8 cellular contexts compared by ENCODE assay signal in the genomic region with DNA sequence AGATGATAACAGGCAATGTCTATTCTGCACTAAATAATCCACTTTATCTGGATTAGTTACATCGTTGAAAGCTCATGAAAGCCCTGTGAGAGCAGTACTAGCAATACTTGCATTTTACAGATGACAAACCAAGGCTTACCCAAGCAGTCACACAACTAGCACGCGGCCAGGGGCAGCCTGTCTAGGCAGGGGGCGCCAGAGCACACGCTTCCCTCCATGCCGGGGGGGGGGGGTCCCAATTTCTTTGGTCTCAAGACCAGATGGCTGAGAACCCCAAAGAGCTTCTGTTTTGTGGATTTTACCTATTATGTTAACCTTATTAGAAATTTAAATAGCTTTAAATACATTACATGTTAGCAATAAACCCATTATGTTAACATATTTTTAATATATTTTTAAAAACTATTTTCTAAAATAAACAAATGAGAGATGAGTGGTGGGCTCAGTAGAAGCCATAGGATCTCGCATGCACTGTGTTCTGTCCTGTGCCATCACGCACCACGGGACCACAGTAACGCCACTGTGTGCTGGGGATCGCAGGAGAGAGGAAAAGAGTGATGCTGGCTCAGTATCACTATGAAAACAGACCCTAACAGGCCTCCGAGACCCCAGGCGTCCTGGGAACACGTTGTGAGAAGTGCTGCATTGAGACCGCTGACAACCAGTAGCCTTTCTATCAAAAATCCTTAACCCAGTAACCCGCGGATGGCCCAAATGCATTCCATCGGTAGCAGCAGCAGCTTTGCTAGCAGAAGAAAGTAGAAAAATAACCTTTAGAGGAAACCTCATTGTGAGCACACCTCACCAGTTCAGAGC. TPM values are rescaled to one million over a fixed set of nuclear protein-coding genes. Genes with fewer than 3 reads are reported as not detected.
DNase-seq lines count a peak whose midpoint lies in the region; ATAC-seq and TF ChIP-seq lines count a peak whose summit lies in the region.

No MANE protein-coding gene starts in this region.

- H3F3A ChIP-seq in OCI-LY1 (ENCODE audit: insufficient read depth, low read length): no peaks in the 10 kb centered on the region

- TF ChIP-seq POLR2A in adrenal gland (IDR thresholded peaks at IDR 0.05): no peak

- ATAC-seq in GM18508 (IDR thresholded peaks at IDR 0.05; ENCODE audit: insufficient read depth, unreplicated experiment): peak; percentile 58
- peak; percentile 62 for ATAC-seq in HG03135 (IDR thresholded peaks at IDR 0.05; ENCODE audit: unreplicated experiment)

- no peak overlapping the region for H3K27ac ChIP-seq in OCI-LY1 (ENCODE audit: low read depth, low read length, poor library complexity, severe bottlenecking)
- H3K27ac ChIP-seq in adrenal gland: no peak overlapping the region

- H3K27me3 ChIP-seq in OCI-LY1 (ENCODE audit: insufficient read depth, low read length): 0 out of 2 replicates have a peak, but pooled peaks cover 5% of the 10 kb centered on the region
- peaks cover 9% of the 10 kb centered on the region for H3K27me3 ChIP-seq in adrenal gland

- H3K9me3 ChIP-seq in OCI-LY1 (ENCODE audit: low read length) (no peaks in the 10 kb centered on the region), adrenal gland (replicated peaks in 1 of 3) (no peaks in the 10 kb centered on the region)

- 45 to 54% (median 47%) methylated on average over 18 of the region's 18 CpGs for WGBS in adrenal gland, 4 donors

- TF ChIP-seq CTCF in OCI-LY1 (IDR thresholded peaks at IDR 0.05; ENCODE audit: low read length) (peak; percentile 75), adrenal gland (IDR thresholded peaks at IDR 0.05) (peak; percentile 41 to 65 (median 62))

- DNase-seq in Ammon's horn (ENCODE audit: low spot score) (peak; percentile 76), adrenal gland (peak in 5 of 7 donors; percentile 38 to 49 (median 41)), hepatic stellate cell (ENCODE audit: low spot score) (peak; percentile 38), amniotic stem cell (lab: John Stamatoyannopoulos, UW) (no peak)
- peak; percentile 33 for DNase-seq in stimulated activated CD4-positive, alpha-beta T cell treated with anti-CD3 and anti-CD28 coated beads, Interleukin-4, amount 100 ng/mL, for 1 hour

- no peak overlapping the region for H2AFZ ChIP-seq in OCI-LY1 (ENCODE audit: low read length)

- no peak overlapping the region for H3K4me3 ChIP-seq in OCI-LY1 (ENCODE audit: low read depth, low read length, poor library complexity, severe bottlenecking)
- H3K4me3 ChIP-seq in adrenal gland: no peak overlapping the region

- no peak overlapping the region for H3K9ac ChIP-seq in OCI-LY1 (ENCODE audit: low read length)

- H3K9me2 ChIP-seq in OCI-LY1 (ENCODE audit: low read depth, low read length): no peaks in the 10 kb centered on the region

- H3K36me3 ChIP-seq in OCI-LY1 (ENCODE audit: insufficient read depth, low read length) (no peaks in the 10 kb centered on the region), adrenal gland (replicated peaks in 1 of 2) (no peaks in the 10 kb centered on the region)

- intact Hi-C loops in adrenal gland (cut with DNase I): loop anchor here in 1 of 2 donors (5.0 kb wide), 1 partner anchor 89 kb away; no protein-coding TSS in a partner anchor

- no peak overlapping the region for H3K4me2 ChIP-seq in OCI-LY1 (ENCODE audit: low read length)

- H4K20me1 ChIP-seq in OCI-LY1 (ENCODE audit: insufficient read depth, low read length): no peaks in the 10 kb centered on the region

- no peaks in the 10 kb centered on the region for H3K79me2 ChIP-seq in OCI-LY1 (ENCODE audit: insufficient read depth, low read length)

- H3K4me1 ChIP-seq in OCI-LY1 (ENCODE audit: insufficient read depth, low read length, severe bottlenecking): no peaks in the 10 kb centered on the region
- peaks cover 0 to under 1% of the 10 kb centered on the region in 2 donors for H3K4me1 ChIP-seq in adrenal gland (replicated peaks in 1 of 2)

RNA-seq across cellular contexts. Expression of gene PRR18, which starts 5.3 kb away (rescaled TPM):
- total RNA-seq in adrenal gland: under 1 TPM in 2 of 8 donors, not detected in 6; 0.07 to 0.60 TPM
- under 1 TPM in 1 of 3 donors, not detected in 2; 0.07 TPM for polyA plus RNA-seq in adrenal gland

RNA-seq across cellular contexts. Expression of gene SFT2D1, which starts 28.9 kb away (rescaled TPM):
- 10 to 100 TPM; 32.6 to 68.0 (median 50.0) TPM for total RNA-seq in adrenal gland
- 10 to 100 TPM; 33.4 to 50.0 (median 40.1) TPM for polyA plus RNA-seq in adrenal gland
